In the genomic region with DNA sequence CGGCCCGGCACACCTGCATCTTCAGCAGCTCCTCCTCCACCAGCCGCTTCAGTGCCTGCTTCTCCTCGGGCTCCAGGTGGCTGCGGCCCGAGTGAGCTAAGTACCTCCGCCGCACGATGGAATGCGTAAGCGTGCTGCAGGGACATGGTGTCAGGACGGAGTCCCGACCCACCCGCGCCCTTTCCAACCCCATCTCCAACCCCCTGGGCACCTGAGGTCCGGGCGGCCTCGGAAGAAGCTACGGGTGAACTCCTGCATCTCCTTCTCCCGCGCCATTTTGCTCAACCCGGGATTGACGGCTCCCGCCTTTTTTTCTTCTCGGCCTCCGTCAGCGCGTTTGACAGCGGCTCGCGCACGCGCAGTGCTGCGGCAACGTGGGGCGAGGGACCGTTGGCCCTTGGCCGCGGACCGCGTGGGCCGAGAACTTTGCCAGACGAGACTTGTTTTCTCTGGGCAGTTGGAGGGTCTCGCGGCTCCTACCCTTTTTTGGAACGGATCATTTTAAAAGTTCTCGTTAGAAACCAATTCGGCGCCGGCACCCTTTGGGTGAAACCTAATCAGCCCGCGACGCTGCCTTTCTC, we compare ENCODE assay signal across 1 cellular context.
TF ChIP-seq lines count a peak whose summit lies in the region.

A gene with protein sequence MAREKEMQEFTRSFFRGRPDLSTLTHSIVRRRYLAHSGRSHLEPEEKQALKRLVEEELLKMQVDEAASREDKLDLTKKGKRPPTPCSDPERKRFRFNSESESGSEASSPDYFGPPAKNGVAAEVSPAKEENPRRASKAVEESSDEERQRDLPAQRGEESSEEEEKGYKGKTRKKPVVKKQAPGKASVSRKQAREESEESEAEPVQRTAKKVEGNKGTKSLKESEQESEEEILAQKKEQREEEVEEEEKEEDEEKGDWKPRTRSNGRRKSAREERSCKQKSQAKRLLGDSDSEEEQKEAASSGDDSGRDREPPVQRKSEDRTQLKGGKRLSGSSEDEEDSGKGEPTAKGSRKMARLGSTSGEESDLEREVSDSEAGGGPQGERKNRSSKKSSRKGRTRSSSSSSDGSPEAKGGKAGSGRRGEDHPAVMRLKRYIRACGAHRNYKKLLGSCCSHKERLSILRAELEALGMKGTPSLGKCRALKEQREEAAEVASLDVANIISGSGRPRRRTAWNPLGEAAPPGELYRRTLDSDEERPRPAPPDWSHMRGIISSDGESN (minus strand): TSS at position 288 of the 581 bp plus-strand sequence. CDS start 12 bp downstream, at position 276.

TF ChIP-seq in HEK293, 187 proteins besides CTCF, POLR2A, EP300 and RAD21 (continued from another document and continues in another):
- TF ChIP-seq, protein P1, sequence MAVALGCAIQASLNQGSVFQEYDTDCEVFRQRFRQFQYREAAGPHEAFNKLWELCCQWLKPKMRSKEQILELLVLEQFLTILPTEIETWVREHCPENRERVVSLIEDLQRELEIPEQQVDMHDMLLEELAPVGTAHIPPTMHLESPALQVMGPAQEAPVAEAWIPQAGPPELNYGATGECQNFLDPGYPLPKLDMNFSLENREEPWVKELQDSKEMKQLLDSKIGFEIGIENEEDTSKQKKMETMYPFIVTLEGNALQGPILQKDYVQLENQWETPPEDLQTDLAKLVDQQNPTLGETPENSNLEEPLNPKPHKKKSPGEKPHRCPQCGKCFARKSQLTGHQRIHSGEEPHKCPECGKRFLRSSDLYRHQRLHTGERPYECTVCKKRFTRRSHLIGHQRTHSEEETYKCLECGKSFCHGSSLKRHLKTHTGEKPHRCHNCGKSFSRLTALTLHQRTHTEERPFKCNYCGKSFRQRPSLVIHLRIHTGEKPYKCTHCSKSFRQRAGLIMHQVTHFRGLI (tag by site-specific recombination; IDR thresholded peaks at IDR 0.05), result peak; percentile 22; the same call in 1 of the 2 replicates
- TF ChIP-seq GFI1B (tag by site-specific recombination; IDR thresholded peaks at IDR 0.05) (no peak), ZNF394 (tag by site-specific recombination; IDR thresholded peaks at IDR 0.05; ENCODE audit: borderline replicate concordance) (peak; percentile 100), ZNF518A (tag by site-specific recombination; conservative IDR thresholded peaks at IDR 0.05; ENCODE audit: low read depth) (peak; percentile 7; the same call in 1 of the 2 replicates), ZNF157 (tag by site-specific recombination; IDR thresholded peaks at IDR 0.05) (0 out of 2 replicates have a peak, but pooled peaks have one; percentile 33), ZEB2 (tag by site-specific recombination; IDR thresholded peaks at IDR 0.05) (peak; percentile 87), ZNF48 (tag by site-specific recombination; IDR thresholded peaks at IDR 0.05) (no peak), EGR2 (tag by site-specific recombination; IDR thresholded peaks at IDR 0.05; ENCODE audit: low read depth) (no peak; the same call in 1 of the 2 replicates), SP3 (tag by site-specific recombination; IDR thresholded peaks at IDR 0.05) (peak; percentile 79), ZNF366 (tag by site-specific recombination; conservative IDR thresholded peaks at IDR 0.05) (peak; percentile 89), BCL11A (tag by site-specific recombination; IDR thresholded peaks at IDR 0.05; ENCODE audit: low read depth) (no peak), ZNF146 (tag by site-specific recombination; IDR thresholded peaks at IDR 0.05) (0 out of 2 replicates have a peak, but pooled peaks have one; percentile 45), HOXD13 (CRISPR knock-in tag; IDR thresholded peaks at IDR 0.05; ENCODE audit: borderline replicate concordance) (no peak), ZNF514 (tag by site-specific recombination; IDR thresholded peaks at IDR 0.05) (no peak), ZNF433 (tag by site-specific recombination; IDR thresholded peaks at IDR 0.05; ENCODE audit: low read depth) (no peak), ZNF341 (tag by site-specific recombination; IDR thresholded peaks at IDR 0.05; ENCODE audit: low read depth) (no peak), ZNF133 (tag by site-specific recombination; IDR thresholded peaks at IDR 0.05) (no peak), ZNF701 (tag by site-specific recombination; IDR thresholded peaks at IDR 0.05) (peak; percentile 13; the same call in 1 of the 2 replicates), ZFHX2 (tag by site-specific recombination; conservative IDR thresholded peaks at IDR 0.05) (no peak; the same call in 1 of the 2 replicates), ZBTB1 (tag by site-specific recombination; IDR thresholded peaks at IDR 0.05) (peak; percentile 8; the same call in 1 of the 2 replicates), FEZF1 (tag by site-specific recombination; IDR thresholded peaks at IDR 0.05) (0 out of 2 replicates have a peak, but pooled peaks have one; percentile 9), ZNF785 (tag by site-specific recombination; IDR thresholded peaks at IDR 0.05) (no peak), ZNF768 (tag by site-specific recombination; IDR thresholded peaks at IDR 0.05) (no peak; the same call in 1 of the 2 replicates), TCF7L2 (IDR thresholded peaks at IDR 0.05; ENCODE audit: borderline replicate concordance, low read depth, low read length) (no peak), ZNF248 (tag by site-specific recombination; IDR thresholded peaks at IDR 0.05) (no peak), ZNF837 (tag by site-specific recombination; IDR thresholded peaks at IDR 0.05) (peak; percentile 98), PRDM1 (tag by site-specific recombination; IDR thresholded peaks at IDR 0.05) (no peak), YY2 (tag by site-specific recombination; IDR thresholded peaks at IDR 0.05) (peak; percentile 73), ZNF311 (tag by site-specific recombination; IDR thresholded peaks at IDR 0.05; ENCODE audit: borderline replicate concordance) (no peak), ZNF18 (tag by site-specific recombination; IDR thresholded peaks at IDR 0.05) (peak; percentile 9; the same call in 1 of the 2 replicates), ZNF221 (tag by site-specific recombination; IDR thresholded peaks at IDR 0.05; ENCODE audit: borderline replicate concordance) (no peak), ZNF555 (tag by site-specific recombination; conservative IDR thresholded peaks at IDR 0.05) (no peak), ZNF175 (tag by site-specific recombination; IDR thresholded peaks at IDR 0.05) (no peak), ZNF302 (tag by site-specific recombination; IDR thresholded peaks at IDR 0.05; ENCODE audit: low read depth) (no peak), ZSCAN23 (tag by site-specific recombination; IDR thresholded peaks at IDR 0.05) (peak; percentile 91; the same call in 1 of the 2 replicates), ZNF654 (tag by site-specific recombination; IDR thresholded peaks at IDR 0.05; ENCODE audit: low read depth) (no peak), ZNF169 (tag by site-specific recombination; IDR thresholded peaks at IDR 0.05) (no peak), KLF16 (tag by site-specific recombination; IDR thresholded peaks at IDR 0.05) (peak; percentile 82), ZBTB7A (tag by site-specific recombination; IDR thresholded peaks at IDR 0.05; ENCODE audit: low read depth) (peak; percentile 84), ZBTB20 (tag by site-specific recombination; IDR thresholded peaks at IDR 0.05) (peak; percentile 97), HOXA7 (CRISPR knock-in tag; IDR thresholded peaks at IDR 0.05; ENCODE audit: borderline replicate concordance) (no peak), ZNF350 (tag by site-specific recombination; IDR thresholded peaks at IDR 0.05) (no peak), TRIM28 (IDR thresholded peaks at IDR 0.05; ENCODE audit: borderline replicate concordance, low read length) (0 out of 2 replicates have a peak, but pooled peaks have one; percentile 53), ZBTB48 (tag by site-specific recombination; IDR thresholded peaks at IDR 0.05) (peak; percentile 75)
- TF ChIP-seq, protein P2, sequence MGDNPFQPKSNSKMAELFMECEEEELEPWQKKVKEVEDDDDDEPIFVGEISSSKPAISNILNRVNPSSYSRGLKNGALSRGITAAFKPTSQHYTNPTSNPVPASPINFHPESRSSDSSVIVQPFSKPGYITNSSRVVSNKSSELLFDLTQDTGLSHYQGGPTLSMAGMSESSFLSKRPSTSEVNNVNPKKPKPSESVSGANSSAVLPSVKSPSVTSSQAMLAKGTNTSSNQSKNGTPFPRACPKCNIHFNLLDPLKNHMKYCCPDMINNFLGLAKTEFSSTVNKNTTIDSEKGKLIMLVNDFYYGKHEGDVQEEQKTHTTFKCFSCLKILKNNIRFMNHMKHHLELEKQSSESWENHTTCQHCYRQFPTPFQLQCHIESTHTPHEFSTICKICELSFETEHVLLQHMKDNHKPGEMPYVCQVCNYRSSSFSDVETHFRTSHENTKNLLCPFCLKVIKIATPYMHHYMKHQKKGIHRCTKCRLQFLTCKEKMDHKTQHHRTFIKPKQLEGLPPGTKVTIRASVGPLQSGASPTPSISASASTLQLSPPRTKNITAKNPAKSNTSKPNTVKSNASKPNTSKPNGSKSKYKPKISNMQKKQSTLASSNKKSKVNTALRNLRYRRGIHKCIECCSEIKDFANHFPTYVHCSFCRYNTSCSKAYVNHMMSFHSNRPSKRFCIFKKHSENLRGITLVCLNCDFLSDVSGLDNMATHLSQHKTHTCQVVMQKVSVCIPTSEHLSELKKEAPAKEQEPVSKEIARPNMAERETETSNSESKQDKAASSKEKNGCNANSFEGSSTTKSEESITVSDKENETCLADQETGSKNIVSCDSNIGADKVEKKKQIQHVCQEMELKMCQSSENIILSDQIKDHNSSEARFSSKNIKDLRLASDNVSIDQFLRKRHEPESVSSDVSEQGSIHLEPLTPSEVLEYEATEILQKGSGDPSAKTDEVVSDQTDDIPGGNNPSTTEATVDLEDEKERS (tag by site-specific recombination; IDR thresholded peaks at IDR 0.05), result no peak
- TF ChIP-seq, protein P3, sequence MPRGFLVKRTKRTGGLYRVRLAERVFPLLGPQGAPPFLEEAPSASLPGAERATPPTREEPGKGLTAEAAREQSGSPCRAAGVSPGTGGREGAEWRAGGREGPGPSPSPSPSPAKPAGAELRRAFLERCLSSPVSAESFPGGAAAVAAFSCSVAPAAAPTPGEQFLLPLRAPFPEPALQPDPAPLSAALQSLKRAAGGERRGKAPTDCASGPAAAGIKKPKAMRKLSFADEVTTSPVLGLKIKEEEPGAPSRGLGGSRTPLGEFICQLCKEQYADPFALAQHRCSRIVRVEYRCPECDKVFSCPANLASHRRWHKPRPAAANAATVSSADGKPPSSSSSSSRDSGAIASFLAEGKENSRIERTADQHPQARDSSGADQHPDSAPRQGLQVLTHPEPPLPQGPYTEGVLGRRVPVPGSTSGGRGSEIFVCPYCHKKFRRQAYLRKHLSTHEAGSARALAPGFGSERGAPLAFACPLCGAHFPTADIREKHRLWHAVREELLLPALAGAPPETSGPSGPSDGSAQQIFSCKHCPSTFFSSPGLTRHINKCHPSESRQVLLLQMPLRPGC (tag by site-specific recombination; IDR thresholded peaks at IDR 0.05), result peak; percentile 81
